15 cellular contexts compared by ENCODE assay signal in the genomic region with DNA sequence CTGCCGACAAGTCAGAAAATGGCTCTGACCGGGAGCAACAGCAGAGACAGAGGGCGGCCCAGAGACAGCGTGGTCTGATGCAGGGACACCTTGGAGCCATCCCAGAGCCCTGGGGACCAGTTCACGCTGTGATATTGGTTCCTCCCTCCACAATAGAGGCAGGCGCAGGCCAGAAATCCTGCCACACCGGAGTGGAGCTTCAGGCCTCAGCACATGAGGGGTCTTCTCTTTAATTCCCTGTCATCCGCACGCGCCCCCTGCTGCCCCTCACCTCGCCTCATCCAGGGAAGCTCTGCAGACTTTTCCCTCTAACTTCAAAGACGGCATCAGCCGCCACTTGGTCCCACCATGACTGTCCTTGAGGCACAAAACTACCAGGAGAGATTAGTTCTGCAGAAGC.
DNase-seq lines count a peak whose midpoint lies in the region; ATAC-seq, FAIRE-seq and TF ChIP-seq lines count a peak whose summit lies in the region.
"Had no signal": no experiment of that assay in that cellular context is flagged by ENCODE, and none has a peak within 500 bp of the region (broad histone marks: within the 10 kb centered on the region; RNA-seq: fewer than 3 reads in every experiment).

No MANE protein-coding gene starts in this region.

- H3K27ac ChIP-seq in mammary epithelial cell (ENCODE audit: insufficient read depth, low read depth, low read length) (no peak overlapping the region), breast epithelium (no peak overlapping the region), keratinocyte (ENCODE audit: control insufficient read depth, insufficient read depth, low read length) (no peak overlapping the region), vagina (peak overlapping the region; percentile 30)

- H3K36me3 ChIP-seq in mammary epithelial cell (ENCODE audit: insufficient read depth, low read length) = no peaks in the 10 kb centered on the region
- no peaks in the 10 kb centered on the region for H3K36me3 ChIP-seq in breast epithelium
- H3K36me3 ChIP-seq in keratinocyte (ENCODE audit: control insufficient read depth in 2 of 2, extremely low read depth in 1 of 2, insufficient read depth in 2 of 2, low read length in 2 of 2) = no peaks in the 10 kb centered on the region
- H3K36me3 ChIP-seq in vagina = no peaks in the 10 kb centered on the region

- no peaks in the 10 kb centered on the region for H3K9me1 ChIP-seq in keratinocyte (ENCODE audit: control insufficient read depth, extremely low read depth, insufficient read depth, low read length)

- FAIRE-seq in keratinocyte (lab: Jason Lieb, UNC) = no peak

- CTCF ChIA-PET in mammary epithelial cell (lab: Charles Lee; ENCODE audit: low non-redundant PET) = no interaction called here

- dilution Hi-C loops in mammary epithelial cell (cut with HindIII; ENCODE audit: low sequenced_read_pairs) = no loop called here
- dilution Hi-C loops in keratinocyte (cut with MboI; ENCODE audit: extremely low pct_ligation_motif_present, low sequenced_read_pairs) = no loop called here

- H3K9me3 ChIP-seq in mammary epithelial cell (replicated peaks; ENCODE audit: insufficient read depth, low read length) (no peaks in the 10 kb centered on the region), breast epithelium (no peaks in the 10 kb centered on the region), keratinocyte (ENCODE audit: control insufficient read depth, low read depth, low read length) (no peaks in the 10 kb centered on the region), vagina (no peaks in the 10 kb centered on the region)

- no peak overlapping the region for H3K4me3 Mint-ChIP-seq in osteocyte (ENCODE audit: unreplicated experiment)

- H3K27me3 Mint-ChIP-seq in osteocyte (ENCODE audit: unreplicated experiment) = peaks cover 15% of the 10 kb centered on the region

- ATAC-seq in HG03378 (IDR thresholded peaks at IDR 0.05; ENCODE audit: unreplicated experiment) = no peak

- H3K9ac ChIP-seq in mammary epithelial cell (ENCODE audit: insufficient read depth, low read length) = no peak overlapping the region
- no peak overlapping the region for H3K9ac ChIP-seq in keratinocyte (ENCODE audit: control insufficient read depth, extremely low read depth, insufficient read depth, low read length)

- in situ Hi-C loops in mammary epithelial cell (cut with MboI; ENCODE audit: low sequenced_read_pairs in 2 of 2) = no loop called here

- no peak overlapping the region for H3K27ac Mint-ChIP-seq in osteocyte (ENCODE audit: unreplicated experiment)

- H3K4me1 ChIP-seq in mammary epithelial cell (ENCODE audit: insufficient read depth, low read length) = peaks cover 4% of the 10 kb centered on the region
- no peaks in the 10 kb centered on the region for H3K4me1 ChIP-seq in breast epithelium
- H3K4me1 ChIP-seq in keratinocyte (ENCODE audit: control insufficient read depth, extremely low read depth, insufficient read depth, low read length) = peaks cover 16% of the 10 kb centered on the region
- peaks cover 13% of the 10 kb centered on the region for H3K4me1 ChIP-seq in vagina

- H3K79me2 ChIP-seq in mammary epithelial cell (ENCODE audit: insufficient read depth, low read length) (no peaks in the 10 kb centered on the region), keratinocyte (ENCODE audit: control insufficient read depth, insufficient read depth, low read length) (no peaks in the 10 kb centered on the region)

- WGBS in mammary epithelial cell (ENCODE audit: low coverage, missing lambda C conversion rate) = 69% methylated on average over 13 of the region's 13 CpGs

- TF ChIP-seq POLR2A in breast epithelium (IDR thresholded peaks at IDR 0.05) = no peak
- TF ChIP-seq POLR2A in vagina (IDR thresholded peaks at IDR 0.05) = no peak

- H3K27me3 ChIP-seq in mammary epithelial cell (ENCODE audit: insufficient read depth, low read length) (no peaks in the 10 kb centered on the region), breast epithelium (no peaks in the 10 kb centered on the region), keratinocyte (ENCODE audit: control insufficient read depth, extremely low read depth, insufficient read depth, low read length) (no peaks in the 10 kb centered on the region), vagina (no peaks in the 10 kb centered on the region)

- peak overlapping the region; percentile 80 for H3K4me2 ChIP-seq in mammary epithelial cell (ENCODE audit: insufficient read depth, low read depth, low read length)
- H3K4me2 ChIP-seq in keratinocyte (ENCODE audit: control insufficient read depth, extremely low read depth, insufficient read depth, low read depth, low read length) = peak overlapping the region; percentile 61

- intact Hi-C loops in mammary epithelial cell (cut with micrococcal nuclease) (no loop called here), breast epithelium (cut with DNase I; ENCODE audit: low total_unique reads) (no loop called here), vagina (cut with DNase I) (no loop called here)

- TF ChIP-seq CTCF in mammary epithelial cell (conservative IDR thresholded peaks at IDR 0.05 in 1 of 2, IDR thresholded peaks at IDR 0.05 in 1 of 2; ENCODE audit: extremely low read depth in 1 of 2, insufficient read depth in 1 of 2, low read depth in 1 of 2, low read length in 2 of 2) (no peak), breast epithelium (IDR thresholded peaks at IDR 0.05) (no peak), keratinocyte (optimal IDR thresholded peaks at IDR 0.05 in 1 of 3, IDR thresholded peaks at IDR 0.05 in 1 of 3, conservative IDR thresholded peaks at IDR 0.05 in 1 of 3; ENCODE audit: extremely low read depth in 1 of 3, insufficient read depth in 2 of 3, low read length in 3 of 3) (no peak), osteocyte (IDR thresholded peaks at IDR 0.05) (no peak), vagina (IDR thresholded peaks at IDR 0.05) (no peak)

- DNase-seq in mammary epithelial cell = no peak
- no peak for DNase-seq in breast epithelium (ENCODE audit: low spot score in 2 of 2)
- no peak for DNase-seq in keratinocyte (ENCODE audit: low read depth, low spot score)
- DNase-seq in osteocyte (ENCODE audit: extremely low spot score, unreplicated experiment) = peak; percentile 69
- DNase-seq in vagina (ENCODE audit: extremely low spot score in 2 of 2) = peak; percentile 70 to 71
- DNase-seq in NCI-H146 (lab: John Stamatoyannopoulos, UW) = no peak
- DNase-seq in NCI-H2029 (lab: John Stamatoyannopoulos, UW) = no peak
- DNase-seq: DMS 273 treated with DMSO at 0.1 percent for 48 hours, HCEC 1CT, KG1, NCI-H1092, NCI-H1694 treated with DMSO at 0.1 percent for 48 hours, NCI-H446 treated with DMSO at 0.1 percent for 48 hours, NCI-H748 treated with DMSO at 0.1 percent for 48 hours had no signal

- H3K36me3 Mint-ChIP-seq in osteocyte (ENCODE audit: unreplicated experiment) = no peaks in the 10 kb centered on the region

- H4K20me1 ChIP-seq in mammary epithelial cell (ENCODE audit: insufficient read depth, low read length) = no peaks in the 10 kb centered on the region
- H4K20me1 ChIP-seq in keratinocyte (ENCODE audit: control insufficient read depth, extremely low read depth, insufficient read depth, low read length) = no peaks in the 10 kb centered on the region

- BruUV-seq in mammary epithelial cell (replicated peaks; lab: Mats Ljungman, UMichigan) = no TSS peak

- no peaks in the 10 kb centered on the region for H3K9me3 Mint-ChIP-seq in osteocyte (ENCODE audit: unreplicated experiment)

- peaks cover 5% of the 10 kb centered on the region for H3K4me1 Mint-ChIP-seq in osteocyte (ENCODE audit: unreplicated experiment)

- peak overlapping the region; percentile 92 for H2AFZ ChIP-seq in mammary epithelial cell (ENCODE audit: low read depth, low read length)
- H2AFZ ChIP-seq in keratinocyte (ENCODE audit: control insufficient read depth, low read length) = peak overlapping the region; percentile 83

- H3K4me3 ChIP-seq in mammary epithelial cell (replicated peaks in 1 of 3; ENCODE audit: insufficient read depth in 1 of 3, low read depth in 2 of 3, low read length in 3 of 3) = no peak overlapping the region
- H3K4me3 ChIP-seq in breast epithelium = no peak overlapping the region
- peak overlapping the region in 1 of 3 experiments; percentile 52 for H3K4me3 ChIP-seq in keratinocyte (ENCODE audit: control insufficient read depth in 2 of 3, extremely low read depth in 1 of 3, insufficient read depth in 2 of 3, low read depth in 1 of 3, low read length in 3 of 3)
- H3K4me3 ChIP-seq in vagina = no peak overlapping the region

Comparison
In these comparisons a context has a peak if more than half of its experiments do, and no peak if none do; other contexts are left out.
1. DNase-seq: peak in osteocyte (single experiment) and vagina (2 of 2); none in mammary epithelial cell (single experiment), breast epithelium (0 of 2), keratinocyte (single experiment), NCI-H146 (single experiment) and NCI-H2029 (single experiment).